In genomic region chr19:52535831-52536800, GRCh38 we compare ENCODE assay signal across 8 cellular contexts. TPM values are rescaled to one million over a fixed set of nuclear protein-coding genes. Genes with fewer than 3 reads are reported as not detected.
A peak's percentile ranks its signal among the peaks of the same experiment; 100 is the strongest.
DNase-seq lines count a peak whose midpoint lies in the region; ATAC-seq and TF ChIP-seq lines count a peak whose summit lies in the region.

No MANE protein-coding gene starts in this region.

- TF ChIP-seq CTCF in colonic mucosa (IDR thresholded peaks at IDR 0.05), result peak; percentile 8
- TF ChIP-seq CTCF in left lung (IDR thresholded peaks at IDR 0.05), result peak in 1 of 2 donors; percentile 52
- no peak for TF ChIP-seq CTCF in PC-3 (conservative IDR thresholded peaks at IDR 0.05; ENCODE audit: low read depth, low read length)

- peak; percentile 95 for DNase-seq in activated CD4-positive, alpha-beta T cell treated with anti-CD3 and anti-CD28 coated beads, Interleukin-2, amount 10 ng/mL, durations not matched to agents 7 days and 5 days
- DNase-seq in colonic mucosa, result peak; percentile 72
- DNase-seq in left lung, result peak; percentile 87 to 99
- DNase-seq in stimulated activated CD4-positive, alpha-beta T cell treated with anti-CD3 and anti-CD28 coated beads, Interleukin-2, amount 100 ng/mL, for 24 hours, result peak; percentile 93 to 95
- DNase-seq in PC-3, result no peak
- no peak for DNase-seq in LoVo (ENCODE audit: low spot score)

- 0 out of 2 replicates have a peak, but pooled peaks cover under 1% of the 10 kb centered on the region for H3K79me2 ChIP-seq in PC-3 (ENCODE audit: low read length)

- peaks cover 65% of the 10 kb centered on the region for H3K36me3 Mint-ChIP-seq in activated CD4-positive, alpha-beta T cell treated with anti-CD3 and anti-CD28 coated beads, Interleukin-2, amount 10 ng/mL, durations not matched to agents 7 days and 5 days (ENCODE audit: low read depth)

- peak overlapping the region; percentile 97 for H3K27ac Mint-ChIP-seq in activated CD4-positive, alpha-beta T cell treated with anti-CD3 and anti-CD28 coated beads, Interleukin-2, amount 10 ng/mL, durations not matched to agents 7 days and 5 days

- H3K9me3 ChIP-seq in colonic mucosa (no peaks in the 10 kb centered on the region), left lung (peaks cover 0 to 14% of the 10 kb centered on the region in 2 donors), PC-3 (ENCODE audit: low read length) (peaks cover 16% of the 10 kb centered on the region; the same call in 1 of the 2 replicates)

- H3K4me1 Mint-ChIP-seq in activated CD4-positive, alpha-beta T cell treated with anti-CD3 and anti-CD28 coated beads, Interleukin-2, amount 10 ng/mL, durations not matched to agents 7 days and 5 days, result peaks cover 44% of the 10 kb centered on the region

- CTCF ChIA-PET in activated CD4-positive, alpha-beta T cell treated with anti-CD3 and anti-CD28 coated beads, Interleukin-2, amount 10 ng/mL, durations not matched to agents 7 days and 5 days (lab: Charles Lee), result interaction anchor here (0.5 to 1.8 kb wide), 2 partner anchors 9 to 1313 kb away, joined by 4 read pairs; no protein-coding TSS in a partner anchor
- CTCF ChIA-PET in PC-3 (lab: Charles Lee), result no interaction called here

- ATAC-seq in GM19043 (IDR thresholded peaks at IDR 0.05; ENCODE audit: low read depth, unreplicated experiment) (peak; percentile 55), HG03378 (IDR thresholded peaks at IDR 0.05; ENCODE audit: unreplicated experiment) (peak; percentile 67), left lung (peak; percentile 98), PC-3 (no peak)

- H4K20me1 ChIP-seq in PC-3 (ENCODE audit: low read length), result no peaks in the 10 kb centered on the region

- no peaks in the 10 kb centered on the region for H3F3A ChIP-seq in PC-3 (ENCODE audit: low read length, unreplicated experiment)

- H3K4me3 Mint-ChIP-seq in activated CD4-positive, alpha-beta T cell treated with anti-CD3 and anti-CD28 coated beads, Interleukin-2, amount 10 ng/mL, durations not matched to agents 7 days and 5 days, result peak overlapping the region; percentile 84

- peak overlapping the region; percentile 53 for H3K27ac ChIP-seq in colonic mucosa
- peak overlapping the region; percentile 13 to 81 for H3K27ac ChIP-seq in left lung
- no peak overlapping the region for H3K27ac ChIP-seq in PC-3 (ENCODE audit: low read length)

- H3K9me2 ChIP-seq in PC-3 (replicated peaks; ENCODE audit: low read length), result no peaks in the 10 kb centered on the region

- POLR2A ChIA-PET in activated CD4-positive, alpha-beta T cell treated with anti-CD3 and anti-CD28 coated beads, Interleukin-2, amount 10 ng/mL, durations not matched to agents 7 days and 5 days (lab: Charles Lee), result interaction anchor here (0.6 kb wide), 1 partner anchor 251 kb away, joined by 3 read pairs; no protein-coding TSS in a partner anchor
- POLR2A ChIA-PET in PC-3 (lab: Charles Lee; ENCODE audit: unreplicated experiment), result no interaction called here

- peaks cover 21% of the 10 kb centered on the region for H3K9me3 Mint-ChIP-seq in activated CD4-positive, alpha-beta T cell treated with anti-CD3 and anti-CD28 coated beads, Interleukin-2, amount 10 ng/mL, durations not matched to agents 7 days and 5 days

- no TSS peak for BruUV-seq in PC-3 (replicated peaks; lab: Mats Ljungman, UMichigan)

- peak overlapping the region; percentile 31 for H3K4me3 ChIP-seq in colonic mucosa
- H3K4me3 ChIP-seq in left lung, result peak overlapping the region; percentile 28 to 55
- no peak overlapping the region for H3K4me3 ChIP-seq in PC-3 (ENCODE audit: low read length)

- H3K4me1 ChIP-seq in colonic mucosa, result no peaks in the 10 kb centered on the region
- peaks cover 0 to 21% of the 10 kb centered on the region in 2 donors for H3K4me1 ChIP-seq in left lung
- H3K4me1 ChIP-seq in PC-3 (ENCODE audit: insufficient read depth, low read length), result no peaks in the 10 kb centered on the region

- H3K4me2 ChIP-seq in PC-3 (ENCODE audit: low read length), result no peak overlapping the region

- no peak overlapping the region for H2AFZ ChIP-seq in PC-3 (ENCODE audit: low read length)

- H3K9ac ChIP-seq in colonic mucosa (ENCODE audit: low read depth in 2 of 2, low read length in 2 of 2), result peak overlapping the region; percentile 26 to 73
- no peak overlapping the region for H3K9ac ChIP-seq in PC-3 (ENCODE audit: low read length)

- intact Hi-C loops in colonic mucosa (cut with DNase I), result no loop called here
- intact Hi-C loops in left lung (cut with DNase I), result no loop called here
- intact Hi-C loops in PC-3 (cut with micrococcal nuclease), result no loop called here

- H3K27me3 ChIP-seq in colonic mucosa (no peaks in the 10 kb centered on the region), left lung (no peaks in the 10 kb centered on the region), PC-3 (ENCODE audit: low read length) (no peaks in the 10 kb centered on the region)

- H3K36me3 ChIP-seq in colonic mucosa (peaks cover 6% of the 10 kb centered on the region), left lung (no peaks in the 10 kb centered on the region), PC-3 (ENCODE audit: low read depth, low read length) (peaks cover 68% of the 10 kb centered on the region)

- H3K27me3 Mint-ChIP-seq in activated CD4-positive, alpha-beta T cell treated with anti-CD3 and anti-CD28 coated beads, Interleukin-2, amount 10 ng/mL, durations not matched to agents 7 days and 5 days, result no peaks in the 10 kb centered on the region

RNA-seq across cellular contexts. Expression of gene ZNF808, which starts 8.6 kb away (rescaled TPM):
- 10 to 100 TPM; 36.3 to 40.5 TPM for total RNA-seq in activated CD4-positive, alpha-beta T cell treated with anti-CD3 and anti-CD28 coated beads, Interleukin-2, amount 10 ng/mL, durations not matched to agents 7 days and 5 days
- total RNA-seq in colonic mucosa, result 10 to 100 TPM; 27.9 to 28.7 TPM
- total RNA-seq in left lung, result 10 to 100 TPM; 23.8 to 24.6 TPM
- 9.4 and 14.3 TPM in 2 replicates for total RNA-seq in PC-3 (2014; rRNA removed)

RNA-seq across cellular contexts. Expression of gene ZNF701, which starts 34.0 kb away (rescaled TPM):
- total RNA-seq in activated CD4-positive, alpha-beta T cell treated with anti-CD3 and anti-CD28 coated beads, Interleukin-2, amount 10 ng/mL, durations not matched to agents 7 days and 5 days, result 10 to 100 TPM; 30.5 to 33.4 TPM
- total RNA-seq in colonic mucosa (10 to 100 TPM; 20.2 to 20.6 TPM), left lung (10 to 100 TPM; 18.1 to 19.1 TPM), PC-3 (2014; rRNA removed) (13.2 and 14.6 TPM in 2 replicates)

Comparison
In these comparisons a context has a peak if more than half of its experiments do, and no peak if none do; other contexts are left out.
1. DNase-seq: peak in activated CD4-positive, alpha-beta T cell treated with anti-CD3 and anti-CD28 coated beads, Interleukin-2, amount 10 ng/mL, durations not matched to agents 7 days and 5 days (single experiment), colonic mucosa (single experiment), left lung (2 of 2) and stimulated activated CD4-positive, alpha-beta T cell treated with anti-CD3 and anti-CD28 coated beads, Interleukin-2, amount 100 ng/mL, for 24 hours (2 of 2); none in PC-3 (single experiment) and LoVo (single experiment).